Comparison of ENCODE assay signal across 10 cellular contexts in genomic region chr1:9078035-9078948, GRCh38. TPM values are rescaled to one million over a fixed set of nuclear protein-coding genes. Genes with fewer than 3 reads are reported as not detected.
DNase-seq lines count a peak whose midpoint lies in the region; ATAC-seq, FAIRE-seq and TF ChIP-seq lines count a peak whose summit lies in the region.
"Had no signal": no experiment of that assay in that cellular context is flagged by ENCODE, and none has a peak within 500 bp of the region (broad histone marks: within the 10 kb centered on the region; RNA-seq: fewer than 3 reads in every experiment).

No MANE protein-coding gene starts in this region.

- H3K4me2 ChIP-seq in DOHH2 (ENCODE audit: low read length) = peak overlapping the region; percentile 69

- H3K27me3 Mint-ChIP-seq in nephron progenitor cell (ENCODE audit: low read depth, poor library complexity) = peaks cover 22% of the 10 kb centered on the region

- no peaks in the 10 kb centered on the region for H3K36me3 Mint-ChIP-seq in nephron progenitor cell (ENCODE audit: low read depth)

- H3K36me3 ChIP-seq in DOHH2 (ENCODE audit: control insufficient read depth, low read length) = 0 out of 2 replicates have a peak, but pooled peaks cover 5% of the 10 kb centered on the region

- H3K9me2 ChIP-seq in DOHH2 (replicated peaks; ENCODE audit: control insufficient read depth, low read length) = no peaks in the 10 kb centered on the region

- H3K9me3 Mint-ChIP-seq in nephron progenitor cell = peaks cover 37% of the 10 kb centered on the region

- H3K27ac ChIP-seq in DOHH2 (ENCODE audit: low read depth, low read length) = peak overlapping the region; percentile 97

- H3K4me1 Mint-ChIP-seq in nephron progenitor cell = peaks cover 58% of the 10 kb centered on the region

- TF ChIP-seq POLR2A in H54 (IDR thresholded peaks at IDR 0.05; ENCODE audit: low read depth, low read length) = no peak

- ATAC-seq in HG03469 (IDR thresholded peaks at IDR 0.05; ENCODE audit: unreplicated experiment) = no peak
- ATAC-seq in GM18519 (IDR thresholded peaks at IDR 0.05; ENCODE audit: low FRiP score, unreplicated experiment) = no peak

- H4K20me1 ChIP-seq in DOHH2 (ENCODE audit: control insufficient read depth, insufficient read depth, low read depth, low read length) = no peaks in the 10 kb centered on the region

- DNase-seq in H54 (ENCODE audit: insufficient read length, low spot score) (no peak), RPMI7951 (ENCODE audit: low read depth) (peak; percentile 100), glomerular visceral epithelial cell (ENCODE audit: extremely low spot score) (peak; percentile 40), HK-2 (ENCODE audit: unreplicated experiment) (no peak), nephron progenitor cell (no peak)
- DNase-seq: glutamatergic neuron; stimulated activated CD4-positive, alpha-beta T cell treated with anti-CD3 and anti-CD28 coated beads, Interleukin-1b, Interleukin-23, amount 100 ng/mL, for 48 hours had no signal

- no peak overlapping the region for H3K4me3 Mint-ChIP-seq in nephron progenitor cell

- H3K27ac Mint-ChIP-seq in nephron progenitor cell = no peak overlapping the region

- H3F3A ChIP-seq in DOHH2 (ENCODE audit: control insufficient read depth, insufficient read depth) = peaks cover 60% of the 10 kb centered on the region

- peak overlapping the region; percentile 11 for H3K4me3 ChIP-seq in DOHH2 (ENCODE audit: low read length)

- no peaks in the 10 kb centered on the region for H3K9me3 ChIP-seq in DOHH2 (ENCODE audit: control insufficient read depth, insufficient read depth, low read length)

- no peaks in the 10 kb centered on the region for H3K27me3 ChIP-seq in DOHH2 (ENCODE audit: control insufficient read depth, low read length)

- peaks cover 100% of the 10 kb centered on the region for H3K4me1 ChIP-seq in DOHH2 (ENCODE audit: control insufficient read depth, low read length)

- peaks cover 4% of the 10 kb centered on the region; the same call in 1 of the 2 replicates for H3K79me2 ChIP-seq in DOHH2 (ENCODE audit: control insufficient read depth, low read length)

- TF ChIP-seq CTCF in DOHH2 (IDR thresholded peaks at IDR 0.05; ENCODE audit: low read depth, low read length, poor library complexity, severe bottlenecking) (no peak), nephron progenitor cell (IDR thresholded peaks at IDR 0.05) (no peak)

- peak; percentile 62 for FAIRE-seq in H54 (lab: Jason Lieb, UNC)

RNA-seq across cellular contexts. Expression of gene SLC2A5, which starts 8.9 kb away (rescaled TPM):
- 4.3 and 6.9 TPM in 2 replicates for total RNA-seq in RPMI7951 (2014; rRNA removed; shearing (Covaris generic))

RNA-seq across cellular contexts. Expression of gene GPR157, which starts 50.6 kb away (rescaled TPM):
- 4.7 and 6.2 TPM in 2 replicates for total RNA-seq in RPMI7951 (2014; rRNA removed; shearing (Covaris generic))

RNA-seq across cellular contexts. Expression of gene SLC2A7, which starts 52.1 kb away (rescaled TPM):
- not detected in 2 replicates for total RNA-seq in RPMI7951 (2014; rRNA removed; shearing (Covaris generic))

Comparison
In these comparisons a context has a peak if more than half of its experiments do, and no peak if none do; other contexts are left out.
1. DNase-seq: peak in RPMI7951 (single experiment) and glomerular visceral epithelial cell (single experiment); none in H54 (single experiment), HK-2 (single experiment) and nephron progenitor cell (single experiment).